ENCODE assay signal across 7 cellular contexts in the genomic region with DNA sequence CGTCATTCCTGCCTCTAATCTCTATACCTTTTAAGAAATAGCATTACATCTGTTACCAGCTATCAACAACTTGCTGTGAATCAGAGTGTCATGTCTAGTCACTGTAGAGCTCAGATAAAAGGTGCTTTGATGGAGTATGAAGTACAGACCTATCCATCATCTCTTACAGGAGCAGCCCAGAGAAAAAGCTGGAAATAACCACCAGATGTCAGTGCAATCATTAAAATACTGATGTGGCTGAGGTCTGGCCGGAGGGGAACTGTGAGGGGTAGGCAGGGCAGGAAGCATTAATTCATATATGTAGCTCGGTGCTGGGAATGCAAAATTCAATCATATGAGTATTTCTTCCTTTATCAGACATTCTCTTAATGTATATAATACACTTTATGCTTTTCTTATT.
DNase-seq lines count a peak whose midpoint lies in the region; ATAC-seq and TF ChIP-seq lines count a peak whose summit lies in the region.

No MANE protein-coding gene starts in this region.

- H3K4me3 ChIP-seq in GM12865 (ENCODE audit: low read depth, low read length) (no peak overlapping the region), lower leg skin (ENCODE audit: low read depth, poor library complexity, severe bottlenecking) (no peak overlapping the region)

- no peak overlapping the region for H3K4me3 Mint-ChIP-seq in endothelial cell (ENCODE audit: unreplicated experiment)

- DNase-seq in GM12865 (ENCODE audit: low read depth) (peak; percentile 4), NCI-H1694 (lab: John Stamatoyannopoulos, UW) (peak; percentile 3), endothelial cell (ENCODE audit: low spot score) (peak; percentile 21), pons (ENCODE audit: low spot score) (peak; percentile 14), NCI-H2171 (lab: John Stamatoyannopoulos, UW) (no peak), lower leg skin (ENCODE audit: low spot score in 2 of 2) (no peak), omental fat pad (ENCODE audit: low spot score) (no peak)

- no peak overlapping the region for H3K27ac Mint-ChIP-seq in endothelial cell (ENCODE audit: unreplicated experiment)

- TF ChIP-seq CTCF in GM12865 (IDR thresholded peaks at IDR 0.05; ENCODE audit: insufficient read depth, low read depth, low read length, missing control alignments) (peak; percentile 8), endothelial cell (IDR thresholded peaks at IDR 0.05; ENCODE audit: unreplicated experiment) (no peak), lower leg skin (IDR thresholded peaks at IDR 0.05) (no peak), omental fat pad (IDR thresholded peaks at IDR 0.05) (no peak)

- ATAC-seq in omental fat pad (ENCODE audit: low FRiP score) = no peak

- H3K36me3 Mint-ChIP-seq in endothelial cell (ENCODE audit: low read depth, unreplicated experiment) = no peaks in the 10 kb centered on the region

- WGBS in lower leg skin, 2 donors = 39 to 41% methylated on average over 3 of the region's 3 CpGs

- TF ChIP-seq POLR2A in lower leg skin (IDR thresholded peaks at IDR 0.05) = no peak

- intact Hi-C loops in lower leg skin (cut with DNase I; ENCODE audit: low total_unique reads) = no loop called here

- H3K4me1 Mint-ChIP-seq in endothelial cell (ENCODE audit: unreplicated experiment) = no peaks in the 10 kb centered on the region

- H3K27me3 Mint-ChIP-seq in endothelial cell (ENCODE audit: unreplicated experiment) = no peaks in the 10 kb centered on the region

- no peaks in the 10 kb centered on the region for H3K9me3 Mint-ChIP-seq in endothelial cell (ENCODE audit: unreplicated experiment)

Comparison
In these comparisons a context has a peak if more than half of its experiments do, and no peak if none do; other contexts are left out.
1. DNase-seq: peak in GM12865 (single experiment), NCI-H1694 (single experiment), endothelial cell (single experiment) and pons (single experiment); none in NCI-H2171 (single experiment), lower leg skin (0 of 2) and omental fat pad (single experiment).